Comparison of ENCODE assay signal across 1 cellular context in genomic region chr2:61950133-61950560, GRCh38.
A peak's percentile ranks its signal among the peaks of the same experiment; 100 is the strongest.
TF ChIP-seq lines count a peak whose summit lies in the region.

No MANE protein-coding gene starts in this region.

TF ChIP-seq in HepG2, 621 proteins besides CTCF, POLR2A, EP300 and RAD21:
- no peak for TF ChIP-seq FOSL1 (CRISPR knock-in tag; IDR thresholded peaks at IDR 0.05; ENCODE audit: borderline replicate concordance)
- TF ChIP-seq PPARG (CRISPR knock-in tag; conservative IDR thresholded peaks at IDR 0.05), result peak; percentile 3; the same call in 1 of the 2 replicates
- TF ChIP-seq, protein P1, sequence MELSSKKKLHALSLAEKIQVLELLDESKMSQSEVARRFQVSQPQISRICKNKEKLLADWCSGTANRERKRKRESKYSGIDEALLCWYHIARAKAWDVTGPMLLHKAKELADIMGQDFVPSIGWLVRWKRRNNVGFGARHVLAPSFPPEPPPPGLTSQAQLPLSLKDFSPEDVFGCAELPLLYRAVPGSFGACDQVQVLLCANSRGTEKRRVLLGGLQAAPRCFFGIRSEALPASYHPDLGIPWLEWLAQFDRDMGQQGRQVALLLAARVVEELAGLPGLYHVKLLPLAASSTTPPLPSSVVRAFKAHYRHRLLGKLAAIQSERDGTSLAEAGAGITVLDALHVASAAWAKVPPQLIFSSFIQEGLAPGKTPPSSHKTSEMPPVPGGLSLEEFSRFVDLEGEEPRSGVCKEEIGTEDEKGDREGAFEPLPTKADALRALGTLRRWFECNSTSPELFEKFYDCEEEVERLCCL (CRISPR knock-in tag; IDR thresholded peaks at IDR 0.05; ENCODE audit: borderline replicate concordance), result no peak
- no peak for TF ChIP-seq LRRFIP1 (CRISPR knock-in tag; conservative IDR thresholded peaks at IDR 0.05)
- TF ChIP-seq, protein P2, sequence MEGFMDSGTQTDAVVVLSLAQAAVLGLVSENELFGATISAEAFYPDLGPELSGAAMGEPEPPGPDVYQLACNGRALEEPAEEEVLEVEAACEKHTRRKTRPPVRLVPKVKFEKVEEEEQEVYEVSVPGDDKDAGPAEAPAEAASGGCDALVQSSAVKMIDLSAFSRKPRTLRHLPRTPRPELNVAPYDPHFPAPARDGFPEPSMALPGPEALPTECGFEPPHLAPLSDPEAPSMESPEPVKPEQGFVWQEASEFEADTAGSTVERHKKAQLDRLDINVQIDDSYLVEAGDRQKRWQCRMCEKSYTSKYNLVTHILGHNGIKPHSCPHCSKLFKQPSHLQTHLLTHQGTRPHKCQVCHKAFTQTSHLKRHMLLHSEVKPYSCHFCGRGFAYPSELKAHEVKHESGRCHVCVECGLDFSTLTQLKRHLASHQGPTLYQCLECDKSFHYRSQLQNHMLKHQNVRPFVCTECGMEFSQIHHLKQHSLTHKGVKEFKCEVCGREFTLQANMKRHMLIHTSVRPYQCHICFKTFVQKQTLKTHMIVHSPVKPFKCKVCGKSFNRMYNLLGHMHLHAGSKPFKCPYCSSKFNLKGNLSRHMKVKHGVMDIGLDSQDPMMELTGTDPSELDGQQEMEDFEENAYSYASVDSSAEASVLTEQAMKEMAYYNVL (CRISPR knock-in tag; IDR thresholded peaks at IDR 0.05; ENCODE audit: borderline replicate concordance), result no peak
- TF ChIP-seq CHD4 (IDR thresholded peaks at IDR 0.05; ENCODE audit: borderline replicate concordance, low read length), result peak; percentile 72; the same call in 1 of the 2 replicates
- TF ChIP-seq DMAP1 (CRISPR knock-in tag; IDR thresholded peaks at IDR 0.05), result no peak; the same call in 1 of the 2 replicates
- 0 out of 4 replicates have a peak, but pooled peaks of 1 of the 2 experiments have one; percentile 26 for TF ChIP-seq MAFK (conservative IDR thresholded peaks at IDR 0.05 in 1 of 2, IDR thresholded peaks at IDR 0.05 in 1 of 2; ENCODE audit: low read length in 2 of 2)
- TF ChIP-seq ZNF557 (CRISPR knock-in tag; IDR thresholded peaks at IDR 0.05), result no peak
- TF ChIP-seq RARG (CRISPR knock-in tag; IDR thresholded peaks at IDR 0.05; ENCODE audit: low read depth), result no peak
